Comparison of ENCODE assay signal across 1 cellular context in genomic region chr13:61463027-61463426, GRCh38.
TF ChIP-seq lines count a peak whose summit lies in the region.

No MANE protein-coding gene starts in this region.

TF ChIP-seq in HepG2, 621 proteins besides CTCF, POLR2A, EP300 and RAD21:
- TF ChIP-seq ZNF407 (CRISPR knock-in tag; IDR thresholded peaks at IDR 0.05; ENCODE audit: not compliant biosample characterization) (no peak), MAFF (IDR thresholded peaks at IDR 0.05; ENCODE audit: low read depth, low read length) (0 out of 2 replicates have a peak, but pooled peaks have one; percentile 21), MAFK (conservative IDR thresholded peaks at IDR 0.05 in 1 of 2, IDR thresholded peaks at IDR 0.05 in 1 of 2; ENCODE audit: low read length in 2 of 2) (peak in 1 of 2 experiments; percentile 23; a peak in 1 of 4 replicates)
